9 cellular contexts compared by ENCODE assay signal in genomic region chr5:135457424-135458071, GRCh38. TPM values are rescaled to one million over a fixed set of nuclear protein-coding genes. Genes with fewer than 3 reads are reported as not detected.
DNase-seq lines count a peak whose midpoint lies in the region; ATAC-seq, FAIRE-seq and TF ChIP-seq lines count a peak whose summit lies in the region.
"Had no signal": no experiment of that assay in that cellular context is flagged by ENCODE, and none has a peak within 500 bp of the region (broad histone marks: within the 10 kb centered on the region; RNA-seq: fewer than 3 reads in every experiment).

No MANE protein-coding gene starts in this region.

- H3K27me3 ChIP-seq in cardiac muscle cell = peaks cover 64% of the 10 kb centered on the region

- peak; percentile 88 for TF ChIP-seq CTCF in cardiac muscle cell (IDR thresholded peaks at IDR 0.05; ENCODE audit: low read depth, low read length)

- peak; percentile 58 for ATAC-seq in GM21367 (IDR thresholded peaks at IDR 0.05; ENCODE audit: unreplicated experiment)

- no peaks in the 10 kb centered on the region for H3K9me3 ChIP-seq in cardiac muscle cell (ENCODE audit: low read depth)

- no peaks in the 10 kb centered on the region for H3K4me1 ChIP-seq in cardiac muscle cell (ENCODE audit: low read depth)

- FAIRE-seq in RCC 7860 (lab: Jason Lieb, UNC) = no peak

- DNase-seq in D341Med (ENCODE audit: low spot score) (peak; percentile 84), HuH-7 (ENCODE audit: low spot score) (peak; percentile 80), SHP77 (lab: John Stamatoyannopoulos, UW) (peak; percentile 52), cardiac muscle cell (ENCODE audit: low read depth in 1 of 2, low spot score in 1 of 2) (peak; percentile 62 to 74), renal cortical epithelial cell (ENCODE audit: low read depth) (peak; percentile 39), RCC 7860 (ENCODE audit: low spot score) (no peak)
- peak; percentile 35 for DNase-seq in activated gamma-delta T cell treated with anti-CD3 and anti-CD28 coated beads, Interleukin-2, amount 50 U/mL, for 16 hours (ENCODE audit: low read depth)

- H3K36me3 ChIP-seq in cardiac muscle cell = no peaks in the 10 kb centered on the region

- H3K27ac ChIP-seq in cardiac muscle cell = no peak overlapping the region

- H3K4me3 ChIP-seq in cardiac muscle cell = no peak overlapping the region

RNA-seq across cellular contexts. Expression of gene TIFAB, which starts 5.4 kb away (rescaled TPM):
- total RNA-seq in cardiac muscle cell (not detected in 2 replicates), renal cortical epithelial cell (not detected in 2 replicates)
- not detected in 2 replicates for polyA plus RNA-seq in cardiac muscle cell
- total RNA-seq: activated CD8-positive, alpha-beta memory T cell treated with anti-CD3 and anti-CD28 coated beads for 36 hours had no signal

RNA-seq across cellular contexts. Expression of gene DCANP1, which starts 10.4 kb away (rescaled TPM):
- total RNA-seq in cardiac muscle cell = not detected in 2 replicates
- not detected in 2 replicates for polyA plus RNA-seq in cardiac muscle cell
- total RNA-seq in renal cortical epithelial cell = not detected in 2 replicates
- total RNA-seq: activated CD8-positive, alpha-beta memory T cell treated with anti-CD3 and anti-CD28 coated beads for 36 hours had no signal

RNA-seq across cellular contexts. Expression of gene MACROH2A1, which starts 58.5 kb away (rescaled TPM):
- total RNA-seq in cardiac muscle cell = 584 and 644 TPM in 2 replicates
- 327 and 386 TPM in 2 replicates for polyA plus RNA-seq in cardiac muscle cell
- 282 and 337 TPM in 2 replicates for total RNA-seq in renal cortical epithelial cell
